ENCODE assay signal across 1 cellular context in genomic region chr5:119070828-119071572, GRCh38.
TF ChIP-seq lines count a peak whose summit lies in the region.

TSS of gene DMXL1 (plus strand) at chr5:119071087. CDS start at chr5:119071570, 483 bp downstream.

TF ChIP-seq in HepG2, 621 proteins besides CTCF, POLR2A, EP300 and RAD21 (continued from another document and continues in another):
- TF ChIP-seq ZBTB2 (CRISPR knock-in tag; IDR thresholded peaks at IDR 0.05; ENCODE audit: low read depth) (no peak), ZNF335 (CRISPR knock-in tag; IDR thresholded peaks at IDR 0.05) (no peak), ZC3H13 (CRISPR knock-in tag; IDR thresholded peaks at IDR 0.05) (no peak), ZNF367 (CRISPR knock-in tag; IDR thresholded peaks at IDR 0.05; ENCODE audit: borderline replicate concordance) (no peak), AGO2 (optimal IDR thresholded peaks at IDR 0.05; ENCODE audit: low read depth, low read length) (peak; percentile 68), ZNF446 (CRISPR knock-in tag; IDR thresholded peaks at IDR 0.05) (peak; percentile 66; the same call in 1 of the 2 replicates), YEATS4 (CRISPR knock-in tag; IDR thresholded peaks at IDR 0.05; ENCODE audit: borderline replicate concordance) (peak; percentile 57; the same call in 1 of the 2 replicates), ZNF362 (CRISPR knock-in tag; IDR thresholded peaks at IDR 0.05; ENCODE audit: borderline replicate concordance) (peak; percentile 76; the same call in 1 of the 2 replicates), SOX6 (IDR thresholded peaks at IDR 0.05) (no peak), SOX6 (CRISPR knock-in tag; IDR thresholded peaks at IDR 0.05) (peak; percentile 66), ZNF101 (CRISPR knock-in tag; IDR thresholded peaks at IDR 0.05; ENCODE audit: borderline replicate concordance, low read depth) (no peak), DNMT3B (CRISPR knock-in tag; conservative IDR thresholded peaks at IDR 0.05) (no peak), RBFOX2 (IDR thresholded peaks at IDR 0.05; ENCODE audit: low read depth, low read length) (peak; percentile 89), ZFP36L1 (CRISPR knock-in tag; IDR thresholded peaks at IDR 0.05) (no peak), ATF3 (CRISPR knock-in tag; IDR thresholded peaks at IDR 0.05) (no peak), ZNF687 (CRISPR knock-in tag; IDR thresholded peaks at IDR 0.05) (peak; percentile 91), ZNF891 (CRISPR knock-in tag; IDR thresholded peaks at IDR 0.05) (peak; percentile 75), ZNF646 (CRISPR knock-in tag; IDR thresholded peaks at IDR 0.05) (no peak), SNAPC2 (CRISPR knock-in tag; IDR thresholded peaks at IDR 0.05) (no peak), HMGA1 (CRISPR knock-in tag; conservative IDR thresholded peaks at IDR 0.05) (no peak), SMARCC2 (IDR thresholded peaks at IDR 0.05) (no peak), BATF2 (CRISPR knock-in tag; IDR thresholded peaks at IDR 0.05) (no peak), SIN3B (IDR thresholded peaks at IDR 0.05; ENCODE audit: low read length) (no peak), GLMP (CRISPR knock-in tag; IDR thresholded peaks at IDR 0.05; ENCODE audit: borderline replicate concordance) (no peak), ZNF557 (CRISPR knock-in tag; IDR thresholded peaks at IDR 0.05) (no peak), NRL (CRISPR knock-in tag; IDR thresholded peaks at IDR 0.05; ENCODE audit: borderline replicate concordance) (peak; percentile 75; the same call in 1 of the 2 replicates), TRIM24 (CRISPR knock-in tag; IDR thresholded peaks at IDR 0.05) (no peak), ZC3H4 (CRISPR knock-in tag; IDR thresholded peaks at IDR 0.05; ENCODE audit: borderline replicate concordance) (no peak), ZNF776 (CRISPR knock-in tag; IDR thresholded peaks at IDR 0.05) (peak; percentile 95; the same call in 1 of the 2 replicates), SIX1 (CRISPR knock-in tag; IDR thresholded peaks at IDR 0.05; ENCODE audit: borderline replicate concordance) (no peak), SP4 (CRISPR knock-in tag; IDR thresholded peaks at IDR 0.05) (peak; percentile 94), ZNF124 (CRISPR knock-in tag; IDR thresholded peaks at IDR 0.05) (no peak), PRDM4 (CRISPR knock-in tag; IDR thresholded peaks at IDR 0.05; ENCODE audit: borderline replicate concordance) (no peak), HNRNPLL (IDR thresholded peaks at IDR 0.05; ENCODE audit: low read depth, low read length, poor library complexity, severe bottlenecking) (peak; percentile 96), CHD2 (IDR thresholded peaks at IDR 0.05; ENCODE audit: low read depth, low read length) (peak; percentile 94), ZNF350 (CRISPR knock-in tag; IDR thresholded peaks at IDR 0.05; ENCODE audit: borderline replicate concordance, low read depth) (peak; percentile 61; the same call in 1 of the 2 replicates), AKNA (CRISPR knock-in tag; IDR thresholded peaks at IDR 0.05; ENCODE audit: borderline replicate concordance) (no peak)
